Comparison of ENCODE assay signal across 9 cellular contexts in the genomic region with DNA sequence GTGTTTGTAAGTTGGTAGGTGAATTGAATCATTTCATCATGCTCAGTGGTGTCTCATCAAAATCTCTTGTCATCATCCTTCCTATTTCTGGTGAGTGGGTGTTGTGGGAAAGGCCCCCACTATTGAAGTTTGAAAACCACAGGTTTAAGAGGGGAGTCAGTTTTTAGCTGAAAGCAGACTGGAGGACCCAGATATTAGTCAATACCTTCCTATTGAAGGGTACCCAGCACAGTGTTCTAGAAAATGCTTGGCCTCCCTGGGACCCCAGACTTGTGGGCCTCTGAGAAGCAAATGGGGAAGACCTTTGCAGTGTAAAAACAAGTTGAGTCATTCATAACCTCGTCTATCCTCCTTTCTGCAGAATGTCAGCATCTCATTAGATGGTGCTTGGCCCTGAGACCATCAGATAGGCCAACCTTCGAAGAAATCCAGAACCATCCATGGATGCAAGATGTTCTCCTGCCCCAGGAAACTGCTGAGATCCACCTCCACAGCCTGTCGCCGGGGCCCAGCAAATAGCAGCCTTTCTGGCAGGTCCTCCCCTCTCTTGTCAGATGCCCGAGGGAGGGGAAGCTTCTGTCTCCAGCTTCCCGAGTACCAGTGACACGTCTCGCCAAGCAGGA. TPM values are rescaled to one million over a fixed set of nuclear protein-coding genes. Genes with fewer than 3 reads are reported as not detected.
DNase-seq lines count a peak whose midpoint lies in the region; ATAC-seq, FAIRE-seq and TF ChIP-seq lines count a peak whose summit lies in the region.
"Had no signal": no experiment of that assay in that cellular context is flagged by ENCODE, and none has a peak within 500 bp of the region (broad histone marks: within the 10 kb centered on the region; RNA-seq: fewer than 3 reads in every experiment).

No MANE protein-coding gene starts in this region.

- CTCF ChIA-PET in CD8-positive, alpha-beta T cell (lab: Charles Lee): interaction anchor here (1.0 to 11.3 kb wide), 9 partner anchors 7 to 407 kb away, joined by 3 to 396 read pairs (median 34); no protein-coding TSS in a partner anchor

- H3K36me3 ChIP-seq in CD8-positive, alpha-beta T cell (ENCODE audit: insufficient read depth, low read length): peaks cover 42% of the 10 kb centered on the region

- H3K9me3 ChIP-seq in CD8-positive, alpha-beta T cell (ENCODE audit: low read length): no peaks in the 10 kb centered on the region

- H3K4me3 Mint-ChIP-seq in CD8-positive, alpha-beta T cell: peak overlapping the region; percentile 92
- H3K4me3 Mint-ChIP-seq in central memory CD8-positive, alpha-beta T cell: peak overlapping the region; percentile 96

- no peak for TF ChIP-seq CTCF in CD8-positive, alpha-beta T cell (IDR thresholded peaks at IDR 0.05)

- ATAC-seq in CD8-positive, alpha-beta T cell: peak; percentile 3
- ATAC-seq in central memory CD8-positive, alpha-beta T cell (replicated peaks; ENCODE audit: extremely low read depth, poor library complexity, severe bottlenecking): no peak
- ATAC-seq in HG03159 (IDR thresholded peaks at IDR 0.05; ENCODE audit: unreplicated experiment): no peak

- H3K27me3 ChIP-seq in CD8-positive, alpha-beta T cell (ENCODE audit: insufficient read depth, low read length): no peaks in the 10 kb centered on the region

- FAIRE-seq in GM19239 (lab: Jason Lieb, UNC): no peak
- FAIRE-seq: TTC549 had no signal

- H3K4me3 ChIP-seq in CD8-positive, alpha-beta T cell (ENCODE audit: low read depth, low read length): peak overlapping the region; percentile 97

- no peaks in the 10 kb centered on the region for H3K9me3 Mint-ChIP-seq in CD8-positive, alpha-beta T cell
- no peaks in the 10 kb centered on the region for H3K9me3 Mint-ChIP-seq in central memory CD8-positive, alpha-beta T cell

- no peaks in the 10 kb centered on the region for H3K27me3 Mint-ChIP-seq in CD8-positive, alpha-beta T cell (ENCODE audit: low read depth)
- H3K27me3 Mint-ChIP-seq in central memory CD8-positive, alpha-beta T cell: no peaks in the 10 kb centered on the region

- POLR2A ChIA-PET in CD8-positive, alpha-beta T cell (lab: Charles Lee): interaction anchor here (2.1 to 5.4 kb wide), 6 partner anchors 9 to 153 kb away, joined by 8 to 74 read pairs (median 26); no protein-coding TSS in a partner anchor

- peak overlapping the region; percentile 57 for H3K27ac ChIP-seq in CD8-positive, alpha-beta T cell (ENCODE audit: low read depth, low read length)

- intact Hi-C loops in CD8-positive, alpha-beta T cell (cut with DNase I, micrococcal nuclease): loop anchor here (2.0 to 10.0 kb wide), 5 partner anchors 13 to 576 kb away; partner anchors contain the start of gene TBC1D22B (in 1 of the 2)

- peaks cover 58% of the 10 kb centered on the region for H3K4me1 ChIP-seq in CD8-positive, alpha-beta T cell (ENCODE audit: insufficient read depth, low read length)

- H3K36me3 Mint-ChIP-seq in CD8-positive, alpha-beta T cell: peaks cover 52% of the 10 kb centered on the region
- H3K36me3 Mint-ChIP-seq in central memory CD8-positive, alpha-beta T cell (ENCODE audit: insufficient read depth): peaks cover 71% of the 10 kb centered on the region

- peak overlapping the region; percentile 87 for H3K27ac Mint-ChIP-seq in CD8-positive, alpha-beta T cell
- peak overlapping the region; percentile 96 for H3K27ac Mint-ChIP-seq in central memory CD8-positive, alpha-beta T cell (ENCODE audit: low read depth)

- peaks cover 69% of the 10 kb centered on the region for H3K4me1 Mint-ChIP-seq in CD8-positive, alpha-beta T cell (ENCODE audit: low read depth)
- H3K4me1 Mint-ChIP-seq in central memory CD8-positive, alpha-beta T cell: peaks cover 63% of the 10 kb centered on the region

- peak in 4 of 7 experiments; percentile 14 to 53 (median 43) for DNase-seq in CD8-positive, alpha-beta T cell
- DNase-seq in activated CD4-positive, CD25-positive, alpha-beta regulatory T cell treated with anti-CD3 and anti-CD28 coated beads, Interleukin-2, amount 50 U/mL, for 16 hours (ENCODE audit: low read depth, low spot score): peak; percentile 38
- DNase-seq in central memory CD8-positive, alpha-beta T cell (ENCODE audit: low spot score in 2 of 2): no peak
- peak; percentile 43 for DNase-seq in stimulated activated CD4-positive, alpha-beta T cell treated with anti-CD3 and anti-CD28 coated beads, Interleukin-12 subunit alpha, Interleukin-12 subunit beta, amount 100 ng/mL, for 4 hours
- DNase-seq in GM19239 (ENCODE audit: insufficient read length, low spot score): no peak
- no peak for DNase-seq in NCI-H1105 (lab: John Stamatoyannopoulos, UW)
- DNase-seq in NCI-H524 (lab: John Stamatoyannopoulos, UW): no peak

RNA-seq across cellular contexts. Expression of gene PIM1, which starts 3.7 kb away (rescaled TPM):
- total RNA-seq in CD8-positive, alpha-beta T cell: 100 to 1,000 TPM; 125 TPM

Comparison
In these comparisons a context has a peak if more than half of its experiments do, and no peak if none do; other contexts are left out.
1. DNase-seq: peak in CD8-positive, alpha-beta T cell (4 of 7), activated CD4-positive, CD25-positive, alpha-beta regulatory T cell treated with anti-CD3 and anti-CD28 coated beads, Interleukin-2, amount 50 U/mL, for 16 hours (single experiment) and stimulated activated CD4-positive, alpha-beta T cell treated with anti-CD3 and anti-CD28 coated beads, Interleukin-12 subunit alpha, Interleukin-12 subunit beta, amount 100 ng/mL, for 4 hours (single experiment); none in central memory CD8-positive, alpha-beta T cell (0 of 2), GM19239 (single experiment), NCI-H1105 (single experiment) and NCI-H524 (0 of 2).